ENCODE assay signal across 2 cellular contexts in genomic region chr2:174529916-174530315, GRCh38.
TF ChIP-seq lines count a peak whose summit lies in the region.

No MANE protein-coding gene starts in this region.

TF ChIP-seq in GM23338, 12 proteins besides CTCF, POLR2A, EP300 and RAD21:
- TF ChIP-seq ZNF114 (CRISPR knock-in tag; IDR thresholded peaks at IDR 0.05): no peak
- TF ChIP-seq REST (IDR thresholded peaks at IDR 0.05; ENCODE audit: unreplicated experiment): no peak
- no peak for TF ChIP-seq CREB1 (CRISPR knock-in tag; IDR thresholded peaks at IDR 0.05; ENCODE audit: low read depth)
- no peak for TF ChIP-seq JUNB (IDR thresholded peaks at IDR 0.05; ENCODE audit: unreplicated experiment)
- TF ChIP-seq ETS1 (IDR thresholded peaks at IDR 0.05): no peak
- no peak for TF ChIP-seq POLR2AphosphoS5 (IDR thresholded peaks at IDR 0.05; ENCODE audit: low read depth)

TF ChIP-seq in K562, 482 proteins besides CTCF, POLR2A, EP300 and RAD21:
- peak; percentile 35; the same call in 1 of the 2 replicates for TF ChIP-seq HMBOX1 (IDR thresholded peaks at IDR 0.05)
- TF ChIP-seq ZNF551 (CRISPR knock-in tag; IDR thresholded peaks at IDR 0.05): no peak
- no peak for TF ChIP-seq SPI1 (IDR thresholded peaks at IDR 0.05; ENCODE audit: borderline replicate concordance, low read depth, low read length)
